Comparison of ENCODE assay signal across 19 cellular contexts in the genomic region with DNA sequence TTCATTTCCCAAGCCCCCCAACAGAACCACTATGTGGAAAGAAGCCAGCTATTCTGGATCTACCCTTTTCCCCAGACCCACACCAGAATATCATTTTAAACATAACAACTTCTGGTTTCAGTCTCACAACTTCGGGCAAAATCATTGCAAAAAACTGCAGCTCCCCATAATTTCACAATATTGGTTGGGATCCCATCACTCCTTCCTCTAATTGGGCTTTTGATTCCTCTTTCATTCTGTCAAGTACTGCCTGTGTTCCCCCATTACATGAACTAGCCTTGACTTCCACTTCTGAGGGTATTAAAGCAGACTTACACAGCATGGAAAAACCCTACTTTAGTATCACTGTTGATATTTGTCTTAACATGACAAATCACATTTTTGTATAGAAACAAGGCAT. TPM values are rescaled to one million over a fixed set of nuclear protein-coding genes. Genes with fewer than 3 reads are reported as not detected.
DNase-seq lines count a peak whose midpoint lies in the region; ATAC-seq and TF ChIP-seq lines count a peak whose summit lies in the region.
"Had no signal": no experiment of that assay in that cellular context is flagged by ENCODE, and none has a peak within 500 bp of the region (broad histone marks: within the 10 kb centered on the region; RNA-seq: fewer than 3 reads in every experiment).

No MANE protein-coding gene starts in this region.

- ATAC-seq in right lobe of liver: peak; percentile 1 to 16 (median 8)
- no peak for ATAC-seq in HG03571 (IDR thresholded peaks at IDR 0.05; ENCODE audit: unreplicated experiment)
- ATAC-seq: activated CD8-positive, alpha-beta T cell treated with anti-CD3 and anti-CD28 coated beads, Interleukin-2, amount 10 ng/mL, durations not matched to agents 7 days and 5 days had no signal

- no peaks in the 10 kb centered on the region for H3K9me3 Mint-ChIP-seq in activated naive CD4-positive, alpha-beta T cell treated with anti-CD3 and anti-CD28 coated beads, Interleukin-2, amount 10 ng/mL, durations not matched to agents 7 days and 5 days

- H3K4me3 Mint-ChIP-seq in activated naive CD4-positive, alpha-beta T cell treated with anti-CD3 and anti-CD28 coated beads, Interleukin-2, amount 10 ng/mL, durations not matched to agents 7 days and 5 days: no peak overlapping the region

- peaks cover 11% of the 10 kb centered on the region for H3K27me3 Mint-ChIP-seq in activated naive CD4-positive, alpha-beta T cell treated with anti-CD3 and anti-CD28 coated beads, Interleukin-2, amount 10 ng/mL, durations not matched to agents 7 days and 5 days

- no peaks in the 10 kb centered on the region for H3K9me3 ChIP-seq in right lobe of liver
- no peaks in the 10 kb centered on the region for H3K9me3 ChIP-seq in subcutaneous abdominal adipose tissue (ENCODE audit: control insufficient read depth in 5 of 5, low read length in 5 of 5)
- H3K9me3 ChIP-seq: SK-N-SH had no signal

- no peak overlapping the region for H3K9ac ChIP-seq in subcutaneous abdominal adipose tissue (ENCODE audit: low read length in 5 of 5)
- H3K9ac ChIP-seq: GM23248, SK-N-SH had no signal

- intact Hi-C loops in right lobe of liver (cut with DNase I): no loop called here

- TF ChIP-seq CTCF in right lobe of liver (IDR thresholded peaks at IDR 0.05): no peak

- H3K4me1 ChIP-seq in right lobe of liver (peaks cover 0 to 60% (median 25%) of the 10 kb centered on the region in 4 donors), subcutaneous abdominal adipose tissue (ENCODE audit: control insufficient read depth in 5 of 5, insufficient read depth in 5 of 5, low read length in 5 of 5) (peaks cover 2 to 50% (median 43%) of the 10 kb centered on the region in 5 donors)

- H3K27me3 ChIP-seq in right lobe of liver (no peaks in the 10 kb centered on the region), subcutaneous abdominal adipose tissue (ENCODE audit: control insufficient read depth in 5 of 5, insufficient read depth in 4 of 5, low read length in 5 of 5) (no peaks in the 10 kb centered on the region)
- H3K27me3 ChIP-seq: hepatocyte had no signal

- WGBS in right lobe of liver (ENCODE audit: insufficient coverage, low coverage, low lambda C conversion rate, missing lambda C conversion rate): 18% methylated on average over 1 of the region's 1 CpG

- H3K27ac ChIP-seq in right lobe of liver (peak overlapping the region; percentile 74 to 96 (median 94)), subcutaneous abdominal adipose tissue (ENCODE audit: low read depth, low read length) (peak overlapping the region; percentile 6)
- H3K27ac ChIP-seq: GM23248, hepatocyte had no signal

- peak overlapping the region; percentile 47 for H3K27ac Mint-ChIP-seq in activated naive CD4-positive, alpha-beta T cell treated with anti-CD3 and anti-CD28 coated beads, Interleukin-2, amount 10 ng/mL, durations not matched to agents 7 days and 5 days
- H3K27ac Mint-ChIP-seq: activated CD8-positive, alpha-beta T cell treated with anti-CD3 and anti-CD28 coated beads, Interleukin-2, amount 10 ng/mL, durations not matched to agents 7 days and 5 days had no signal

- peaks cover 11% of the 10 kb centered on the region for H3K36me3 Mint-ChIP-seq in activated naive CD4-positive, alpha-beta T cell treated with anti-CD3 and anti-CD28 coated beads, Interleukin-2, amount 10 ng/mL, durations not matched to agents 7 days and 5 days

- peaks cover 69% of the 10 kb centered on the region for H3K4me1 Mint-ChIP-seq in activated naive CD4-positive, alpha-beta T cell treated with anti-CD3 and anti-CD28 coated beads, Interleukin-2, amount 10 ng/mL, durations not matched to agents 7 days and 5 days

- H3K36me3 ChIP-seq in right lobe of liver (no peaks in the 10 kb centered on the region), subcutaneous abdominal adipose tissue (ENCODE audit: control insufficient read depth in 5 of 5, insufficient read depth in 5 of 5, low read length in 5 of 5) (no peaks in the 10 kb centered on the region)

- no peak for DNase-seq in activated naive CD4-positive, alpha-beta T cell treated with anti-CD3 and anti-CD28 coated beads, Interleukin-2, amount 10 ng/mL, durations not matched to agents 7 days and 5 days
- DNase-seq in activated naive CD4-positive, alpha-beta T cell treated with Interleukin-2 at 50 U/mL for 16 hours: no peak
- DNase-seq in SKM-1 (lab: John Stamatoyannopoulos, UW; ENCODE audit: unreplicated experiment) (peak; percentile 28), right lobe of liver (no peak), DMS53 treated with DMSO at 0.1 percent for 48 hours (lab: John Stamatoyannopoulos, UW; ENCODE audit: unreplicated experiment) (no peak)
- DNase-seq in activated CD4-positive, CD25-positive, alpha-beta regulatory T cell (lab: John Stamatoyannopoulos, UW): no peak
- DNase-seq: 8988T; activated CD8-positive, alpha-beta T cell treated with anti-CD3 and anti-CD28 coated beads, Interleukin-2, amount 10 ng/mL, durations not matched to agents 7 days and 5 days; amygdala; GM23248; Karpas-422; NCI-H1694 treated with DMSO at 0.1 percent for 48 hours; NCI-H446; OCI-M1; SK-N-SH; small intestine had no signal

- CTCF ChIA-PET in activated naive CD4-positive, alpha-beta T cell treated with anti-CD3 and anti-CD28 coated beads, Interleukin-2, amount 10 ng/mL, durations not matched to agents 7 days and 5 days (lab: Charles Lee): interaction anchor here (1.2 to 3.4 kb wide), 3 partner anchors 10 to 689 kb away, joined by 3 to 33 read pairs (median 4); no protein-coding TSS in a partner anchor

- TF ChIP-seq POLR2A in right lobe of liver (IDR thresholded peaks at IDR 0.05): no peak

- H3K4me3 ChIP-seq in right lobe of liver (peak overlapping the region in 2 of 3 donors; percentile 21 to 59), subcutaneous abdominal adipose tissue (ENCODE audit: low read depth in 1 of 5, low read length in 5 of 5) (no peak overlapping the region)
- H3K4me3 ChIP-seq: GM23248, hepatocyte had no signal

RNA-seq across cellular contexts. Expression of gene APOL3, which starts 4.1 kb away (rescaled TPM):
- total RNA-seq in right lobe of liver: 10 to 100 TPM; 21.7 to 80.5 (median 30.2) TPM

RNA-seq across cellular contexts. Expression of gene APOL4, which starts 37.0 kb away (rescaled TPM):
- 1 to 10 TPM in 4 of 6 experiments, not detected in 2; 1.1 to 1.6 (median 1.4) TPM for total RNA-seq in right lobe of liver
- total RNA-seq: GM23248 had no signal

Comparison
In these comparisons a context has a peak if more than half of its experiments do, and no peak if none do; other contexts are left out.
1. H3K4me3 ChIP-seq: peak in right lobe of liver (2 of 3); none in subcutaneous abdominal adipose tissue (0 of 5).